In the genomic region with DNA sequence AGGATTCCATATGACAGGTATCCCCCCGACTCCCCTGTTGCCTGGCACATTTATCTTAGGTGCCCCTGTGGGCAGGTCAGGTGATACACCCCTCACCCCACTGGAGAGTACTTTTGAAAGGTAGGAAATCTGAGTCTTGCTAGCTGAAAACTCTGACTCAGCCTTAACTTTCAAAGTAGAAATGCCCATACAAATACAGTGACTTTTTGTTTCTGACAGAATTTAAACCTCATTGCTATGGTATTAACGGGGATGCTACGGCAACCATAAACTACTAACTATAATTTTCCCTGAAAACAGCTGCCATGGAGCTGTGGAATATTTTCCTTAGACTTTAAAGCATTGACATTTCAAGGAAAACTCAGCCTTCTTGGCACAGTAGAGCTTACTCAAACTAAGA, we compare ENCODE assay signal across 20 cellular contexts.
"Had no signal": no experiment of that assay in that cellular context is flagged by ENCODE, and none has a peak within 500 bp of the region (broad histone marks: within the 10 kb centered on the region; RNA-seq: fewer than 3 reads in every experiment).

No MANE protein-coding gene starts in this region.

- H3K27me3 Mint-ChIP-seq: activated CD4-positive, alpha-beta T cell treated with anti-CD3 and anti-CD28 coated beads, Interleukin-2, amount 10 ng/mL, durations not matched to agents 24 days and 14 days; activated naive CD4-positive, alpha-beta T cell treated with anti-CD3 and anti-CD28 coated beads, Interleukin-2, amount 50 U/mL, for 24 hours; dendritic cell treated with granulocyte-macrophage colony-stimulating factor and Interleukin-4, amounts not matched to agents 40 ng/mL and 50 ng/mL, for 4 days had no signal

- H3K36me3 Mint-ChIP-seq: activated naive CD4-positive, alpha-beta T cell treated with anti-CD3 and anti-CD28 coated beads, Interleukin-2, amount 50 U/mL, for 24 hours; memory B cell; stimulated activated effector memory CD8-positive, alpha-beta T cell treated with anti-CD3 and anti-CD28 coated beads, Interleukin-12 subunit alpha, Interleukin-12 subunit beta, amount 100 ng/mL, for 72 hours had no signal

- DNase-seq: activated CD4-positive, alpha-beta T cell treated with anti-CD3 and anti-CD28 coated beads, Interleukin-2, amount 10 ng/mL, durations not matched to agents 24 days and 14 days; activated CD4-positive, CD25-positive, alpha-beta regulatory T cell; activated CD8-positive, alpha-beta memory T cell treated with anti-CD3 and anti-CD28 coated beads, Interleukin-2, amount 50 U/mL, for 4 hours; activated CD8-positive, alpha-beta T cell treated with anti-CD3 and anti-CD28 coated beads, Interleukin-2, amount 10 ng/mL, durations not matched to agents 7 days and 5 days; activated effector memory CD4-positive, alpha-beta T cell treated with anti-CD3 and anti-CD28 coated beads, Interleukin-2, amount 50 U/mL, for 16 hours; activated T-cell treated with anti-CD3 and anti-CD28 coated beads, Interleukin-2, amount 50 U/mL, for 48 hours; effector memory CD4-positive, alpha-beta T cell; hippocampal formation; kidney; left lung; sigmoid colon; stimulated activated CD4-positive, alpha-beta T cell treated with anti-CD3 and anti-CD28 coated beads, Interleukin-1b, Interleukin-23, amount 100 ng/mL, for 48 hours had no signal

- H3K27me3 ChIP-seq: left lung, sigmoid colon had no signal

- H3K9ac ChIP-seq: parathyroid adenoma had no signal

- H3K4me1 ChIP-seq: left lung, parathyroid adenoma, sigmoid colon had no signal

- H3K4me3 Mint-ChIP-seq: activated CD4-positive, alpha-beta T cell treated with anti-CD3 and anti-CD28 coated beads, Interleukin-2, amount 10 ng/mL, durations not matched to agents 24 days and 14 days; activated CD8-positive, alpha-beta T cell treated with anti-CD3 and anti-CD28 coated beads, Interleukin-2, amount 10 ng/mL, durations not matched to agents 7 days and 5 days; activated naive CD4-positive, alpha-beta T cell treated with anti-CD3 and anti-CD28 coated beads, Interleukin-2, amount 50 U/mL, for 24 hours; dendritic cell treated with granulocyte-macrophage colony-stimulating factor and Interleukin-4, amounts not matched to agents 40 ng/mL and 50 ng/mL, for 4 days; memory B cell; nephron; stimulated activated effector memory CD8-positive, alpha-beta T cell treated with anti-CD3 and anti-CD28 coated beads, Interleukin-12 subunit alpha, Interleukin-12 subunit beta, amount 100 ng/mL, for 72 hours; T-helper 2 cell treated with Interferon-gamma antibody and Interleukin-4, amounts not matched to agents 5 μg/mL and 100 μg/mL, for 36 hours had no signal

- ATAC-seq: activated CD8-positive, alpha-beta T cell treated with anti-CD3 and anti-CD28 coated beads, Interleukin-2, amount 10 ng/mL, durations not matched to agents 7 days and 5 days; left lung; stimulated activated effector memory CD8-positive, alpha-beta T cell treated with anti-CD3 and anti-CD28 coated beads, Interleukin-12 subunit alpha, Interleukin-12 subunit beta, amount 100 ng/mL, for 72 hours had no signal

- H3K79me2 ChIP-seq: parathyroid adenoma had no signal

- H2AFZ ChIP-seq: parathyroid adenoma had no signal

- H3K4me3 ChIP-seq: left lung, sigmoid colon, thoracic aorta had no signal

- H3K9me3 ChIP-seq: left lung, sigmoid colon, thoracic aorta had no signal

- H3K9me3 Mint-ChIP-seq: activated CD4-positive, alpha-beta T cell treated with anti-CD3 and anti-CD28 coated beads, Interleukin-2, amount 10 ng/mL, durations not matched to agents 24 days and 14 days; activated naive CD4-positive, alpha-beta T cell treated with anti-CD3 and anti-CD28 coated beads, Interleukin-2, amount 50 U/mL, for 24 hours; dendritic cell treated with granulocyte-macrophage colony-stimulating factor and Interleukin-4, amounts not matched to agents 40 ng/mL and 50 ng/mL, for 4 days; memory B cell; T-helper 2 cell treated with Interferon-gamma antibody and Interleukin-4, amounts not matched to agents 5 μg/mL and 100 μg/mL, for 36 hours had no signal

- H3K36me3 ChIP-seq: left lung, sigmoid colon, thoracic aorta had no signal

- H3K4me1 Mint-ChIP-seq: activated CD4-positive, alpha-beta T cell treated with anti-CD3 and anti-CD28 coated beads, Interleukin-2, amount 10 ng/mL, durations not matched to agents 24 days and 14 days; activated naive CD4-positive, alpha-beta T cell treated with anti-CD3 and anti-CD28 coated beads, Interleukin-2, amount 50 U/mL, for 24 hours; memory B cell; stimulated activated effector memory CD8-positive, alpha-beta T cell treated with anti-CD3 and anti-CD28 coated beads, Interleukin-12 subunit alpha, Interleukin-12 subunit beta, amount 100 ng/mL, for 72 hours had no signal

- H3K27ac ChIP-seq: left lung, parathyroid adenoma, sigmoid colon, thoracic aorta had no signal

- H3K27ac Mint-ChIP-seq: activated CD4-positive, alpha-beta T cell treated with anti-CD3 and anti-CD28 coated beads, Interleukin-2, amount 10 ng/mL, durations not matched to agents 24 days and 14 days; activated CD8-positive, alpha-beta T cell treated with anti-CD3 and anti-CD28 coated beads, Interleukin-2, amount 10 ng/mL, durations not matched to agents 7 days and 5 days; activated naive CD4-positive, alpha-beta T cell treated with anti-CD3 and anti-CD28 coated beads, Interleukin-2, amount 50 U/mL, for 24 hours; dendritic cell treated with granulocyte-macrophage colony-stimulating factor and Interleukin-4, amounts not matched to agents 40 ng/mL and 50 ng/mL, for 4 days; memory B cell; stimulated activated effector memory CD8-positive, alpha-beta T cell treated with anti-CD3 and anti-CD28 coated beads, Interleukin-12 subunit alpha, Interleukin-12 subunit beta, amount 100 ng/mL, for 72 hours; T-helper 2 cell treated with Interferon-gamma antibody and Interleukin-4, amounts not matched to agents 5 μg/mL and 100 μg/mL, for 36 hours had no signal
